In the genomic region with DNA sequence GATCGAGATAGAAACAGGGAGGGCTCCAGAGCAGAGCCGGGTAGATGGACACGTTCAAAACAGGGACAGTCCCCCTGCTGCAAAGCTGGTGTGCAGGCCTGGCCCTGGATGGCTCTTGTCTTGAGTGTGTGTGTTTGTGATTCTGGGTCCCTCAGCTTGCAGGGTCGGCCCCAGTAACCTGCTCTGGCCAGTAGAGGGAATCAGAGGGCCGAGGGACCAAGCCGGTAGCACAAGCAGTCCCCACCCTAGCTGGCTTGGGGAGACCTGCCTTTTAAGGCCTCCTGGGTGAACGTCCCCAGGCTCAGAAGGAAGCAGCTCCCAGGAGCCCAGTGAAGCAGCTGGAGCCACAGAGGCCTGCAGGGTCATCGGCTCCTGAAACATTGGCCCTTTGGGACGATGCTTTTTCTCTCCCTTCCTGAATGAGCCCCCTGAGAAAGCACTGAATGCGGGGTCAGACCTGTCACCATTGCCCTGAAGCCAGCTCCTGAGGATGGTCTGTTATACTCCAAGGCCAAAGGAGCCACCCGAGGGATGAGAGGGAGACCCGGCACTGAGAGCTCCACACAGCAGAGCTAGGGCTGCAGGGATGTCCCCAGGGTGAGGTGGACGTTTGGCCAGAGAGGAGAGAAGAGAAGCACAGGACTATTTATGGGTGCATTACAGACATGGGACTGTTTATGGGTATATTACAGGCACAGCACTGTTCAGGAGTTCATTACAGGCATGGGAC, we compare ENCODE assay signal across 1 cellular context.
TF ChIP-seq lines count a peak whose summit lies in the region.

No MANE protein-coding gene starts in this region.

TF ChIP-seq in K562, 482 proteins besides CTCF, POLR2A, EP300 and RAD21:
- no peak for TF ChIP-seq LEF1 (IDR thresholded peaks at IDR 0.05)
- no peak for TF ChIP-seq POLR2AphosphoS5 (IDR thresholded peaks at IDR 0.05; ENCODE audit: control insufficient read depth, insufficient read depth, low read depth, low read length)
- 0 out of 2 replicates have a peak, but pooled peaks have one; percentile 12 for TF ChIP-seq JUND (IDR thresholded peaks at IDR 0.05; ENCODE audit: borderline replicate concordance, low read depth, low read length)
- no peak for TF ChIP-seq JUND (tag; IDR thresholded peaks at IDR 0.05; ENCODE audit: borderline replicate concordance, low read depth, low read length)
- TF ChIP-seq SRF (CRISPR knock-in tag; IDR thresholded peaks at IDR 0.05), result peak in 1 of 2 experiments; percentile 76; a peak in 2 of 4 replicates
- TF ChIP-seq HNRNPL (IDR thresholded peaks at IDR 0.05; ENCODE audit: low read depth, low read length), result no peak
- 0 out of 2 replicates have a peak, but pooled peaks have one; percentile 17 for TF ChIP-seq ZBTB7A (IDR thresholded peaks at IDR 0.05; ENCODE audit: borderline replicate concordance, control insufficient read depth, low read depth, low read length)
- TF ChIP-seq IRF9 (tag; IDR thresholded peaks at IDR 0.05), result no peak
- TF ChIP-seq SMC3 (conservative IDR thresholded peaks at IDR 0.05; ENCODE audit: insufficient read depth, low read depth, low read length), result 0 out of 2 replicates have a peak, but pooled peaks have one; percentile 24
